12 cellular contexts compared by ENCODE assay signal in genomic region chr3:111738238-111738637, GRCh38.
DNase-seq lines count a peak whose midpoint lies in the region; ATAC-seq, FAIRE-seq and TF ChIP-seq lines count a peak whose summit lies in the region.
"Had no signal": no experiment of that assay in that cellular context is flagged by ENCODE, and none has a peak within 500 bp of the region (broad histone marks: within the 10 kb centered on the region; RNA-seq: fewer than 3 reads in every experiment).

No MANE protein-coding gene starts in this region.

- H3K9ac ChIP-seq in kidney (ENCODE audit: low read length in 2 of 2) (no peak overlapping the region), subcutaneous abdominal adipose tissue (ENCODE audit: low read length in 5 of 5) (no peak overlapping the region)

- H3K36me3 Mint-ChIP-seq in activated CD4-positive, alpha-beta memory T cell treated with anti-CD3 and anti-CD28 coated beads for 36 hours = peaks cover 1% of the 10 kb centered on the region

- no peaks in the 10 kb centered on the region for H3K27me3 ChIP-seq in RWPE2 (ENCODE audit: insufficient read depth, poor library complexity, severe bottlenecking)
- no peaks in the 10 kb centered on the region for H3K27me3 ChIP-seq in subcutaneous abdominal adipose tissue (ENCODE audit: control insufficient read depth in 5 of 5, insufficient read depth in 4 of 5, low read length in 5 of 5)

- H3K4me3 Mint-ChIP-seq in activated CD4-positive, alpha-beta memory T cell treated with anti-CD3 and anti-CD28 coated beads for 36 hours = no peak overlapping the region
- H3K4me3 Mint-ChIP-seq: neural crest cell had no signal

- POLR2A ChIA-PET in activated CD4-positive, alpha-beta memory T cell treated with anti-CD3 and anti-CD28 coated beads for 36 hours (lab: Charles Lee) = no interaction called here

- no peak for ATAC-seq in RWPE2 (ENCODE audit: low read depth)

- FAIRE-seq in GM19239 (lab: Jason Lieb, UNC) (peak; percentile 8), kidney (lab: Jason Lieb, UNC) (no peak)
- FAIRE-seq: endothelial cell of umbilical vein had no signal

- peak overlapping the region; percentile 92 for H3K27ac ChIP-seq in RWPE2 (ENCODE audit: poor library complexity, severe bottlenecking)
- H3K27ac ChIP-seq in kidney (ENCODE audit: low read depth in 2 of 2, low read length in 2 of 2) = peak overlapping the region; percentile 74 to 77
- H3K27ac ChIP-seq in subcutaneous abdominal adipose tissue (ENCODE audit: low read depth, low read length) = peak overlapping the region; percentile 39

- peaks cover 80% of the 10 kb centered on the region for H3K36me3 ChIP-seq in RWPE2 (ENCODE audit: low read depth)
- H3K36me3 ChIP-seq in kidney (ENCODE audit: control insufficient read depth in 1 of 2, insufficient read depth in 2 of 2, low read length in 2 of 2) = no peaks in the 10 kb centered on the region
- no peaks in the 10 kb centered on the region for H3K36me3 ChIP-seq in subcutaneous abdominal adipose tissue (ENCODE audit: control insufficient read depth in 5 of 5, insufficient read depth in 5 of 5, low read length in 5 of 5)

- TF ChIP-seq CTCF in RWPE2 (IDR thresholded peaks at IDR 0.05; ENCODE audit: poor library complexity, severe bottlenecking) (no peak), kidney (IDR thresholded peaks at IDR 0.05; ENCODE audit: borderline replicate concordance, extremely low read depth, insufficient read depth) (no peak)

- peaks cover 16% of the 10 kb centered on the region for H3K4me1 Mint-ChIP-seq in activated CD4-positive, alpha-beta memory T cell treated with anti-CD3 and anti-CD28 coated beads for 36 hours (ENCODE audit: low read depth)
- H3K4me1 Mint-ChIP-seq: neural crest cell had no signal

- peaks cover 73% of the 10 kb centered on the region for H3K4me1 ChIP-seq in RWPE2 (ENCODE audit: insufficient read depth, poor library complexity, severe bottlenecking)
- peaks cover 29 to 55% of the 10 kb centered on the region in 2 donors for H3K4me1 ChIP-seq in kidney (ENCODE audit: control insufficient read depth in 1 of 2, insufficient read depth in 1 of 2, low read depth in 1 of 2, low read length in 2 of 2)
- H3K4me1 ChIP-seq in subcutaneous abdominal adipose tissue (ENCODE audit: control insufficient read depth in 5 of 5, insufficient read depth in 5 of 5, low read length in 5 of 5) = peaks cover 4 to 38% (median 37%) of the 10 kb centered on the region in 5 donors

- no peak overlapping the region for H3K4me3 ChIP-seq in RWPE2 (ENCODE audit: severe bottlenecking)
- H3K4me3 ChIP-seq in kidney (ENCODE audit: low read length in 2 of 2) = no peak overlapping the region
- no peak overlapping the region for H3K4me3 ChIP-seq in subcutaneous abdominal adipose tissue (ENCODE audit: low read depth in 1 of 5, low read length in 5 of 5)

- H3K9me3 Mint-ChIP-seq in activated CD4-positive, alpha-beta memory T cell treated with anti-CD3 and anti-CD28 coated beads for 36 hours = no peaks in the 10 kb centered on the region

- CTCF ChIA-PET in activated CD4-positive, alpha-beta memory T cell treated with anti-CD3 and anti-CD28 coated beads for 36 hours (lab: Charles Lee) = interaction anchor here (1.0 kb wide), 1 partner anchor 9 kb away, joined by 3 read pairs; no protein-coding TSS in a partner anchor

- H3K27ac Mint-ChIP-seq in activated CD4-positive, alpha-beta memory T cell treated with anti-CD3 and anti-CD28 coated beads for 36 hours = no peak overlapping the region

- no peaks in the 10 kb centered on the region for H3K27me3 Mint-ChIP-seq in activated CD4-positive, alpha-beta memory T cell treated with anti-CD3 and anti-CD28 coated beads for 36 hours

- intact Hi-C loops in kidney (cut with DNase I) = loop anchor here (10.0 kb wide), 1 partner anchor 117 kb away; the partner anchor contains the start of gene PHLDB2
- intact Hi-C loops in activated CD4-positive, alpha-beta memory T cell treated with anti-CD3 and anti-CD28 coated beads for 36 hours (cut with micrococcal nuclease) = no loop called here

- DNase-seq in GM19239 (ENCODE audit: insufficient read length, low spot score) = no peak
- no peak for DNase-seq in RWPE2 (ENCODE audit: low spot score)
- no peak for DNase-seq in kidney
- DNase-seq in NCI-H2227 (lab: John Stamatoyannopoulos, UW; ENCODE audit: unreplicated experiment) = no peak
- no peak for DNase-seq in LoVo (ENCODE audit: low spot score)
- no peak for DNase-seq in activated CD4-positive, alpha-beta memory T cell treated with anti-CD3 and anti-CD28 coated beads for 36 hours
- DNase-seq: activated CD8-positive, alpha-beta memory T cell treated with anti-CD3 and anti-CD28 coated beads, Interleukin-2, amount 50 U/mL, for 48 hours; DMS153; stimulated activated CD4-positive, alpha-beta T cell treated with anti-CD3 and anti-CD28 coated beads, Interleukin-4, amount 100 ng/mL, for 24 hours had no signal

- H3K9me3 ChIP-seq in RWPE2 (ENCODE audit: severe bottlenecking) (no peaks in the 10 kb centered on the region), kidney (ENCODE audit: control insufficient read depth in 1 of 2, low read length in 2 of 2) (no peaks in the 10 kb centered on the region), subcutaneous abdominal adipose tissue (ENCODE audit: control insufficient read depth in 5 of 5, low read length in 5 of 5) (no peaks in the 10 kb centered on the region)

Comparison
In these comparisons a context has a peak if more than half of its experiments do, and no peak if none do; other contexts are left out.
1. H3K27ac ChIP-seq: peak in every context shown above with its lines; median percentile 92 in RWPE2; 76 in kidney; 39 in subcutaneous abdominal adipose tissue.